In the genomic region with DNA sequence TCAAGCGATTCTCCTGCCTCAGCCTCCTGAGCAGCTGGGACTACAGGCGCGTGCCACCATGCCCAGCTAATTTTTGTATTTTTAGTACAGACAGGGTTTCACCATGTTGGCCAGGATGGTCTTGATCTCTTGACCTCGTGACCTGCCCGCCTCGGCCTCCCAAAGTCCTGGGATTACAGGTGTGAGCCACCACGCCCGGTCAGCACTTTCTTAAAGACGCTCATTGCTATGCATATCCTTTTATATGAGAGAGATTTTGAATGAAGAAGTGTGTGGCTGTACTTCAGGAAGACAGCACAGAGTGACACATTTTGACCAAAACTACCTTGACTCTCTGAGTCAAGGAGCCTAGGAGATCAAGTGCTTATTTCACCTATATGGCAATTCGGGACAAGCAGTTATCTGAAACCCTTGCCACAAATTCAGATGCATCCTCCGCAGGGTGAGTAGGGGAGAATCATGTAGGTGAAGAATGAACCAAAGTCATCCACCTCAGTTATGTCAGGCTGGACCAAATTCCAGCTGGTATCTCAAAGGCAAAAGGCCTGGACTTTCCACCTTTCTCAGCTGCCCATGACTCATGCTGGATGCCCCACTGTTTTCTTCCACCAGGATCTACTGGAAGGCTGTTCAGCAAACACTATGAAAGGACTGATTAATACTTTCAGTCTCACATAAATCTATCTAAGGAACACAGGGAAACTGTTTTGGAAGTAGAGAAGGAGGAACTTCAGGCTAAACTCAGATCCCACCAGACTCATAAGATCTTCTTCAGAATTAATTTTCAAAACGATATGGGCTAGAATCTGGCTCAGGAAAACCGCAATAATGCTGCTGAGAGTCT, we compare ENCODE assay signal across 18 cellular contexts. TPM values are rescaled to one million over a fixed set of nuclear protein-coding genes. Genes with fewer than 3 reads are reported as not detected.
DNase-seq lines count a peak whose midpoint lies in the region; ATAC-seq, FAIRE-seq and TF ChIP-seq lines count a peak whose summit lies in the region.
"Had no signal": no experiment of that assay in that cellular context is flagged by ENCODE, and none has a peak within 500 bp of the region (broad histone marks: within the 10 kb centered on the region; RNA-seq: fewer than 3 reads in every experiment).

No MANE protein-coding gene starts in this region.

- no peak for TF ChIP-seq CTCF in Calu3 (IDR thresholded peaks at IDR 0.05; ENCODE audit: unreplicated experiment)
- TF ChIP-seq CTCF in PC-3 (conservative IDR thresholded peaks at IDR 0.05; ENCODE audit: low read depth, low read length) = no peak
- no peak for TF ChIP-seq CTCF in epithelial cell of proximal tubule (conservative IDR thresholded peaks at IDR 0.05; ENCODE audit: low read depth, low read length)
- no peak for TF ChIP-seq CTCF in omental fat pad (IDR thresholded peaks at IDR 0.05)
- TF ChIP-seq CTCF in D721Med (IDR thresholded peaks at IDR 0.05; ENCODE audit: insufficient read depth, missing control alignments) = no peak

- POLR2A ChIA-PET in PC-3 (lab: Charles Lee; ENCODE audit: unreplicated experiment) = no interaction called here

- H3K9me2 ChIP-seq in PC-3 (replicated peaks; ENCODE audit: low read length) = no peaks in the 10 kb centered on the region

- no peak overlapping the region for H3K9ac ChIP-seq in PC-3 (ENCODE audit: low read length)

- H3K27ac ChIP-seq in PC-3 (ENCODE audit: low read length) = no peak overlapping the region
- H3K27ac ChIP-seq: lower lobe of right lung, Peyer's patch, prostate gland had no signal

- H3K4me3 Mint-ChIP-seq in Calu3 (ENCODE audit: low read depth, unreplicated experiment) = no peak overlapping the region
- H3K4me3 Mint-ChIP-seq: activated CD4-positive, alpha-beta memory T cell treated with anti-CD3 and anti-CD28 coated beads for 36 hours; activated naive CD8-positive, alpha-beta T cell treated with anti-CD3 and anti-CD28 coated beads for 36 hours; activated T-cell treated with anti-CD3 and anti-CD28 coated beads, Interleukin-2, amount 50 U/mL, for 4 hours; naive thymus-derived CD8-positive, alpha-beta T cell had no signal

- intact Hi-C loops in Calu3 (cut with micrococcal nuclease; ENCODE audit: unreplicated experiment) (no loop called here), PC-3 (cut with micrococcal nuclease) (no loop called here)

- H3K27me3 ChIP-seq in PC-3 (ENCODE audit: low read length) = no peaks in the 10 kb centered on the region
- H3K27me3 ChIP-seq: Peyer's patch had no signal

- H3K4me2 ChIP-seq in PC-3 (ENCODE audit: low read length) = no peak overlapping the region

- H3K27ac Mint-ChIP-seq in Calu3 (ENCODE audit: unreplicated experiment) = no peak overlapping the region
- H3K27ac Mint-ChIP-seq: activated CD4-positive, alpha-beta memory T cell treated with anti-CD3 and anti-CD28 coated beads for 36 hours; activated naive CD8-positive, alpha-beta T cell treated with anti-CD3 and anti-CD28 coated beads for 36 hours; naive thymus-derived CD8-positive, alpha-beta T cell had no signal

- no peaks in the 10 kb centered on the region for H3K9me3 Mint-ChIP-seq in Calu3 (ENCODE audit: low read depth, unreplicated experiment)

- H3K4me3 ChIP-seq in PC-3 (ENCODE audit: low read length) = no peak overlapping the region
- H3K4me3 ChIP-seq in epithelial cell of proximal tubule (ENCODE audit: low read depth, low read length) = no peak overlapping the region
- H3K4me3 ChIP-seq: lower lobe of right lung, Peyer's patch, prostate gland had no signal

- no peaks in the 10 kb centered on the region for H3K9me3 ChIP-seq in PC-3 (ENCODE audit: low read length)
- H3K9me3 ChIP-seq: lower lobe of right lung, Peyer's patch, prostate gland had no signal

- DNase-seq in Calu3 (peak; percentile 12), PC-3 (peak; percentile 42), epithelial cell of proximal tubule (ENCODE audit: low read depth) (peak; percentile 16), omental fat pad (ENCODE audit: low spot score) (no peak), medulla oblongata (ENCODE audit: extremely low spot score) (no peak), DMS 273 treated with DMSO at 0.1 percent for 48 hours (lab: John Stamatoyannopoulos, UW) (no peak), D721Med (ENCODE audit: insufficient read length, low spot score) (no peak), OCI-M1 (lab: John Stamatoyannopoulos, UW) (no peak)
- DNase-seq: activated CD4-positive, alpha-beta memory T cell treated with anti-CD3 and anti-CD28 coated beads for 36 hours; activated naive CD8-positive, alpha-beta T cell treated with anti-CD3 and anti-CD28 coated beads for 36 hours; activated T-cell treated with anti-CD3 and anti-CD28 coated beads, Interleukin-2, amount 50 U/mL, for 4 hours; lower lobe of right lung; naive thymus-derived CD8-positive, alpha-beta T cell; NCI-H1105; NCI-H748 treated with DMSO at 0.1 percent for 48 hours; Peyer's patch; stimulated activated naive CD4-positive, alpha-beta T cell had no signal

- no peaks in the 10 kb centered on the region for H3F3A ChIP-seq in PC-3 (ENCODE audit: low read length, unreplicated experiment)

- ATAC-seq in PC-3 = peak; percentile 98
- peak; percentile 57 for ATAC-seq in omental fat pad (ENCODE audit: low FRiP score)
- ATAC-seq: activated T-cell treated with anti-CD3 and anti-CD28 coated beads, Interleukin-2, amount 50 U/mL, for 4 hours; lower lobe of right lung; naive thymus-derived CD8-positive, alpha-beta T cell had no signal

- FAIRE-seq in D721Med (lab: Jason Lieb, UNC) = no peak

- H3K4me1 Mint-ChIP-seq in Calu3 (ENCODE audit: low read depth, unreplicated experiment) = no peaks in the 10 kb centered on the region
- H3K4me1 Mint-ChIP-seq: activated naive CD8-positive, alpha-beta T cell treated with anti-CD3 and anti-CD28 coated beads for 36 hours; naive thymus-derived CD8-positive, alpha-beta T cell had no signal

- BruUV-seq in Calu3 (replicated peaks; lab: Mats Ljungman, UMichigan) (no TSS peak), PC-3 (replicated peaks; lab: Mats Ljungman, UMichigan) (no TSS peak)

- no peaks in the 10 kb centered on the region for H3K27me3 Mint-ChIP-seq in Calu3 (ENCODE audit: unreplicated experiment)

- CTCF ChIA-PET in Calu3 (lab: Charles Lee) (no interaction called here), PC-3 (lab: Charles Lee) (no interaction called here)

- H3K36me3 Mint-ChIP-seq in Calu3 (ENCODE audit: insufficient read depth, unreplicated experiment) = no peaks in the 10 kb centered on the region
- H3K36me3 Mint-ChIP-seq: activated CD4-positive, alpha-beta memory T cell treated with anti-CD3 and anti-CD28 coated beads for 36 hours; activated naive CD8-positive, alpha-beta T cell treated with anti-CD3 and anti-CD28 coated beads for 36 hours had no signal

- peaks cover 3% of the 10 kb centered on the region; the same call in 1 of the 2 replicates for H3K4me1 ChIP-seq in PC-3 (ENCODE audit: insufficient read depth, low read length)
- H3K4me1 ChIP-seq: lower lobe of right lung, Peyer's patch, prostate gland had no signal

- no peak overlapping the region for H2AFZ ChIP-seq in PC-3 (ENCODE audit: low read length)

- no peaks in the 10 kb centered on the region for H4K20me1 ChIP-seq in PC-3 (ENCODE audit: low read length)

- no peaks in the 10 kb centered on the region for H3K79me2 ChIP-seq in PC-3 (ENCODE audit: low read length)

- H3K36me3 ChIP-seq in PC-3 (ENCODE audit: low read depth, low read length) = no peaks in the 10 kb centered on the region
- H3K36me3 ChIP-seq: lower lobe of right lung, Peyer's patch, prostate gland had no signal

RNA-seq across cellular contexts. Expression of a gene that starts 31.9 kb away (rescaled TPM):
- 0.21 and 0.93 TPM in 2 replicates for total RNA-seq in Calu3 (2022)
- total RNA-seq in PC-3 (2014; rRNA removed) = not detected in 2 replicates
- total RNA-seq in epithelial cell of proximal tubule = 0.92 and 2.3 TPM in 2 replicates
- 10 to 100 TPM in 2 of 4 donors, 1 to 10 TPM in 2; 2.0 to 13.5 (median 6.6) TPM for total RNA-seq in omental fat pad
- total RNA-seq: activated CD4-positive, alpha-beta memory T cell treated with anti-CD3 and anti-CD28 coated beads for 36 hours; activated naive CD8-positive, alpha-beta T cell treated with anti-CD3 and anti-CD28 coated beads for 36 hours; activated T-cell treated with anti-CD3 and anti-CD28 coated beads, Interleukin-2, amount 50 U/mL, for 4 hours; naive thymus-derived CD8-positive, alpha-beta T cell had no signal

Comparison
In these comparisons a context has a peak if more than half of its experiments do, and no peak if none do; other contexts are left out.
1. DNase-seq: peak in Calu3 (single experiment), PC-3 (single experiment) and epithelial cell of proximal tubule (single experiment); none in omental fat pad (single experiment), medulla oblongata (single experiment), DMS 273 treated with DMSO at 0.1 percent for 48 hours (single experiment), D721Med (single experiment) and OCI-M1 (single experiment).